8 cellular contexts compared by ENCODE assay signal in genomic region chr13:21176195-21176981, GRCh38. TPM values are rescaled to one million over a fixed set of nuclear protein-coding genes. Genes with fewer than 3 reads are reported as not detected.
A peak's percentile ranks its signal among the peaks of the same experiment; 100 is the strongest.
DNase-seq lines count a peak whose midpoint lies in the region; ATAC-seq, FAIRE-seq and TF ChIP-seq lines count a peak whose summit lies in the region.

MRPL57 (plus strand) TSS chr13:21176658; CDS start chr13:21176917, 259 bp downstream.
SKA3 (minus strand) TSS chr13:21176552; CDS start chr13:21176477, 75 bp downstream.

- H3K9me3 ChIP-seq in endodermal cell (ENCODE audit: control insufficient read depth, low read length) (no peaks in the 10 kb centered on the region), mesodermal cell (ENCODE audit: control insufficient read depth, low read length) (no peaks in the 10 kb centered on the region)

- FAIRE-seq in HTR-8/SVneo (lab: Jason Lieb, UNC): no peak

- no peaks in the 10 kb centered on the region for H3K27me3 Mint-ChIP-seq in endodermal cell (ENCODE audit: insufficient read depth)

- DNase-seq in Caki2 (ENCODE audit: low read depth) (peak; percentile 92), HTR-8/SVneo (ENCODE audit: insufficient read length, low spot score) (peak; percentile 84), NOMO-1 treated with dmso at 0.1 percent for 144 hours (lab: John Stamatoyannopoulos, UW; ENCODE audit: unreplicated experiment) (peak; percentile 96), endodermal cell (peak; percentile 98)
- peak; percentile 73 for DNase-seq in activated CD8-positive, alpha-beta memory T cell treated with anti-CD3 and anti-CD28 coated beads, Interleukin-2, amount 50 U/mL, for 1 hour (ENCODE audit: extremely low read depth)
- DNase-seq in stimulated activated CD8-positive, alpha-beta memory T cell treated with anti-CD3 and anti-CD28 coated beads, Interleukin-15, amount 100 ng/mL, for 4 hours (ENCODE audit: low read depth in 2 of 2): peak; percentile 88 to 89

- peak within 1 kb of the TSS; percentile 93 for H3K4me3 Mint-ChIP-seq in endodermal cell

- TF ChIP-seq CTCF in endodermal cell (conservative IDR thresholded peaks at IDR 0.05): peak; percentile 14

- in situ Hi-C loops in Caki2 (cut with HindIII; ENCODE audit: low pct_unique_long_range_greater_than_20kb, low sequenced_read_pairs): no loop called here

- peaks cover 5% of the 10 kb centered on the region for H3K9me3 Mint-ChIP-seq in endodermal cell

- H3K36me3 ChIP-seq in endodermal cell (ENCODE audit: control insufficient read depth, insufficient read depth, low read length): peaks cover 5% of the 10 kb centered on the region
- peaks cover 11% of the 10 kb centered on the region for H3K36me3 ChIP-seq in mesodermal cell (ENCODE audit: control insufficient read depth, insufficient read depth, low read length)

- 0% methylated on average over 53 to 95 of the region's 95 CpGs for WGBS in endodermal cell (ENCODE audit: insufficient coverage in 1 of 2, insufficient read length in 1 of 2), 2 experiments
- whole genome bisulfite sequencing in mesodermal cell (ENCODE audit: insufficient coverage in 2 of 2), 2 experiments: 0% methylated on average over 76 to 87 of the region's 95 CpGs

- peaks cover 5% of the 10 kb centered on the region for H3K4me1 Mint-ChIP-seq in endodermal cell

- peak within 1 kb of the TSS; percentile 92 for H3K27ac ChIP-seq in endodermal cell (ENCODE audit: low read depth, low read length)
- peak within 1 kb of the TSS; percentile 91 for H3K27ac ChIP-seq in mesodermal cell (ENCODE audit: low read depth, low read length, severe bottlenecking)

- H3K4me3 ChIP-seq in endodermal cell (ENCODE audit: low read length) (peak within 1 kb of the TSS; percentile 95), mesodermal cell (ENCODE audit: extremely low read depth, insufficient read depth, low read length, poor library complexity, severe bottlenecking) (peak within 1 kb of the TSS; percentile 76)

- peaks cover 18% of the 10 kb centered on the region for H3K36me3 Mint-ChIP-seq in endodermal cell (ENCODE audit: low read depth)

- H3K4me1 ChIP-seq in endodermal cell (ENCODE audit: control insufficient read depth, insufficient read depth, low read length) (no peaks in the 10 kb centered on the region), mesodermal cell (ENCODE audit: control insufficient read depth, insufficient read depth, low read length, poor library complexity, severe bottlenecking) (peaks cover 5% of the 10 kb centered on the region)

- ATAC-seq in GM21367 (IDR thresholded peaks at IDR 0.05; ENCODE audit: unreplicated experiment): peak; percentile 79

- no peaks in the 10 kb centered on the region for H3K27me3 ChIP-seq in endodermal cell (ENCODE audit: control insufficient read depth, insufficient read depth, low read length, poor library complexity, severe bottlenecking)

- H3K27ac Mint-ChIP-seq in endodermal cell: peak within 1 kb of the TSS; percentile 97

- H3K9ac ChIP-seq in endodermal cell (ENCODE audit: extremely low read depth, low read length, poor library complexity, severe bottlenecking): peak within 1 kb of the TSS; percentile 89

RNA-seq across cellular contexts. Expression of gene MRPL57, which starts in this region (rescaled TPM):
- 27.4 and 27.9 TPM in 2 replicates for total RNA-seq in Caki2 (2014; rRNA removed; shearing (Covaris generic); ENCODE audit: low replicate concordance)
- 10 to 100 TPM; 22.2 to 22.9 TPM for total RNA-seq in endodermal cell
- 23.6 TPM for polyA plus RNA-seq in endodermal cell (2013, experiment 1 of 2)
- 21.6 TPM for polyA plus RNA-seq in endodermal cell (2013, experiment 2 of 2)
- 18.5 TPM for polyA plus RNA-seq in mesodermal cell (2013, experiment 1 of 2)
- 18.0 TPM for polyA plus RNA-seq in mesodermal cell (2013, experiment 2 of 2)

RNA-seq across cellular contexts. Expression of gene SKA3, which starts in this region (rescaled TPM):
- total RNA-seq in Caki2 (2014; rRNA removed; shearing (Covaris generic); ENCODE audit: low replicate concordance): 11.5 and 14.1 TPM in 2 replicates
- 10 to 100 TPM; 24.1 to 35.3 TPM for total RNA-seq in endodermal cell
- polyA plus RNA-seq in endodermal cell (2013, experiment 1 of 2): 32.6 TPM
- polyA plus RNA-seq in endodermal cell (2013, experiment 2 of 2): 32.8 TPM
- 18.0 TPM for polyA plus RNA-seq in mesodermal cell (2013, experiment 1 of 2)
- polyA plus RNA-seq in mesodermal cell (2013, experiment 2 of 2): 22.1 TPM

Comparison
In these comparisons a context has a peak if more than half of its experiments do, and no peak if none do; other contexts are left out.
1. Peak in every context shown above with its lines: DNase-seq, ATAC-seq, H3K4me3 ChIP-seq and H3K27ac ChIP-seq.